8 cellular contexts compared by ENCODE assay signal in the genomic region with DNA sequence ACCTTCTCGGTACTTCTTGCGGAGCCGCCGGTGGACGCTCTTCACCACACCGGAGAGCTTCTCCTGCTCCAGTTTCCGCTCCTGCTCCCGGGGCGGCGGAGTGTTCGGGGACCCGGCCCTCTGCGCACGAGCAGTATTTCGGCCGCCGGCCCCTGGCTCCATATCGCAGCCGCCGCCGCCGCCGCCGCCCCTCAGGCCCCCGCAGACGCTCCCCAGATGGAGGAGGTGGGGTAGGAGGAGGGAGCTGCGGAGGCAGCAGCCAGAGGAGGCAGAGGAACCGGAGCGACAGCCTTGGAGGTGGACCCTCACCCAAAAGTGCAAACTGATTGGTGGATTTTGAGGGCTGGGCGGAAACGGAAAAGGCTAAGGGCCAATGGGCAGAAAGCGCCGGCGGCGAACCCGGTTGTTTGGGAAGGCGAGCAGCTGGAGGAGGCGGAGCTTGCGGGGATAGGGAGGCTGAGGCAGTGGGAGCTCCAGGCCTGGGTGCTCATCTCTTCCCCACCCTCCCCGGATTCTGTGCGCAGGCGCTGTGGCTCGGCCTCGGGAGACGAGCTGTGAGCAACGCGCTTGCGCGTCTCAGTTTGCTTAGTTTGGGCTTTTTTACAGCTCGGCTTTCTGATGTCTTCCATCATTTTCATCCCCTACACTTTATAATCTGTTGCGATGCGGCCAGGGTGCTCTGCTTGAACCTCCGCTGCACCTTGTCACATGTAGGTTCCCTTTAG.
DNase-seq lines count a peak whose midpoint lies in the region; FAIRE-seq and TF ChIP-seq lines count a peak whose summit lies in the region.

No MANE protein-coding gene starts in this region.

- H3K9me3 Mint-ChIP-seq in activated naive CD4-positive, alpha-beta T cell treated with anti-CD3 and anti-CD28 coated beads for 36 hours, result no peaks in the 10 kb centered on the region

- peak overlapping the region; percentile 39 for H3K27ac ChIP-seq in SJSA1

- H2AFZ ChIP-seq in neuron (ENCODE audit: low read depth, low read length), result peak overlapping the region; percentile 78

- H3K4me1 ChIP-seq in SJSA1 (replicated peaks) (peaks cover 9% of the 10 kb centered on the region; the same call in 1 of the 2 replicates), neuron (ENCODE audit: insufficient read depth, low read length) (peaks cover 22% of the 10 kb centered on the region)

- H3K27ac Mint-ChIP-seq in activated naive CD4-positive, alpha-beta T cell treated with anti-CD3 and anti-CD28 coated beads for 36 hours, result peak overlapping the region; percentile 96

- H3K4me3 ChIP-seq in HFF-Myc (replicated peaks; ENCODE audit: low read depth, low read length) (peak overlapping the region; percentile 71), SJSA1 (peak overlapping the region; percentile 70), neuron (ENCODE audit: low read length) (peak overlapping the region; percentile 78)

- H3K27me3 Mint-ChIP-seq in activated naive CD4-positive, alpha-beta T cell treated with anti-CD3 and anti-CD28 coated beads for 36 hours (ENCODE audit: low read depth), result no peaks in the 10 kb centered on the region

- CTCF ChIA-PET in activated naive CD4-positive, alpha-beta T cell treated with anti-CD3 and anti-CD28 coated beads for 36 hours (lab: Charles Lee), result no interaction called here

- no peaks in the 10 kb centered on the region for H3K27me3 ChIP-seq in SJSA1 (replicated peaks)
- no peaks in the 10 kb centered on the region for H3K27me3 ChIP-seq in neuron (ENCODE audit: insufficient read depth, low read length)

- H3K4me1 Mint-ChIP-seq in activated naive CD4-positive, alpha-beta T cell treated with anti-CD3 and anti-CD28 coated beads for 36 hours (ENCODE audit: low read depth), result peaks cover 37% of the 10 kb centered on the region

- peak; percentile 95 for FAIRE-seq in frontal cortex (lab: Jason Lieb, UNC)

- peaks cover 4% of the 10 kb centered on the region for H3K36me3 Mint-ChIP-seq in activated naive CD4-positive, alpha-beta T cell treated with anti-CD3 and anti-CD28 coated beads for 36 hours (ENCODE audit: low read depth)

- intact Hi-C loops in activated naive CD4-positive, alpha-beta T cell treated with anti-CD3 and anti-CD28 coated beads for 36 hours (cut with micrococcal nuclease), result loop anchor here (1.0 to 5.0 kb wide), 9 partner anchors 8 to 1983 kb away; a partner anchor contains a TSS

- no peaks in the 10 kb centered on the region for H3K9me3 ChIP-seq in SJSA1 (replicated peaks)
- no peaks in the 10 kb centered on the region for H3K9me3 ChIP-seq in neuron (ENCODE audit: low read length)

- TF ChIP-seq CTCF in HFF-Myc (IDR thresholded peaks at IDR 0.05; ENCODE audit: low read depth, low read length, missing control alignments), result no peak

- DNase-seq in GM04503 (ENCODE audit: low read depth) (peak; percentile 96), HFF-Myc (ENCODE audit: extremely low read depth, low read depth) (peak; percentile 97), MV-4-11 (lab: John Stamatoyannopoulos, UW) (peak; percentile 99), SJSA1 (ENCODE audit: low read depth in 1 of 2, low spot score in 2 of 2) (peak; percentile 98 to 99), frontal cortex (ENCODE audit: low spot score in 2 of 2) (peak; percentile 93 to 94), stromal cell of bone marrow (ENCODE audit: low read depth) (peak; percentile 99)
- peak; percentile 99 for DNase-seq in activated naive CD4-positive, alpha-beta T cell treated with anti-CD3 and anti-CD28 coated beads for 36 hours

- peak overlapping the region; percentile 94 for H3K4me3 Mint-ChIP-seq in activated naive CD4-positive, alpha-beta T cell treated with anti-CD3 and anti-CD28 coated beads for 36 hours

- no peaks in the 10 kb centered on the region for H3K36me3 ChIP-seq in SJSA1
- peaks cover 3% of the 10 kb centered on the region for H3K36me3 ChIP-seq in neuron (ENCODE audit: insufficient read depth, low read length)

Comparison
In these comparisons a context has a peak if more than half of its experiments do, and no peak if none do; other contexts are left out.
1. Peak in every context shown above with its lines: DNase-seq, H3K4me3 ChIP-seq and H3K27ac ChIP-seq.